Comparison of ENCODE assay signal across 8 cellular contexts in genomic region chr1:146012703-146013565, GRCh38. TPM values are rescaled to one million over a fixed set of nuclear protein-coding genes. Genes with fewer than 3 reads are reported as not detected.
DNase-seq lines count a peak whose midpoint lies in the region; ATAC-seq and TF ChIP-seq lines count a peak whose summit lies in the region.

No MANE protein-coding gene starts in this region.

- no peaks in the 10 kb centered on the region for H3K4me1 ChIP-seq in Caco-2

- TF ChIP-seq CTCF in Caco-2 (IDR thresholded peaks at IDR 0.05; ENCODE audit: insufficient read depth in 1 of 2, low read depth in 1 of 2, low read length in 1 of 2, severe bottlenecking in 1 of 2, unreplicated experiment in 1 of 2) (peak; percentile 50 to 81), HFFc6 (IDR thresholded peaks at IDR 0.05) (peak; percentile 84), fibroblast of mammary gland (conservative IDR thresholded peaks at IDR 0.05; ENCODE audit: control insufficient read depth, insufficient read depth, low read depth, low read length) (peak; percentile 76), neural crest cell (conservative IDR thresholded peaks at IDR 0.05) (peak; percentile 83)

- intact Hi-C loops in Caco-2 (cut with micrococcal nuclease; ENCODE audit: unreplicated experiment): loop anchor here (1.0 to 5.0 kb wide), 4 partner anchors 36 to 168 kb away; partner anchors contain the start of genes ANKRD34A, NUDT17 and POLR3GL

- ATAC-seq in GM19351 (IDR thresholded peaks at IDR 0.05; ENCODE audit: unreplicated experiment) (no peak), HG02870 (IDR thresholded peaks at IDR 0.05; ENCODE audit: unreplicated experiment) (no peak)

- CTCF ChIA-PET in Caco-2 (lab: Charles Lee): interaction anchor here (0.6 to 1.4 kb wide), 5 partner anchors 11 to 121 kb away, joined by 3 to 9 read pairs (median 4); no protein-coding TSS in a partner anchor
- CTCF ChIA-PET in activated CD4-positive, alpha-beta memory T cell treated with anti-CD3 and anti-CD28 coated beads, Interleukin-2, amount 10 ng/mL, durations not matched to agents 7 days and 5 days (lab: Charles Lee): interaction anchor here (0.6 to 14.9 kb wide), 10 partner anchors 9 to 167 kb away, joined by 3 to 349 read pairs (median 6); partner anchors contain the start of genes ANKRD34A, HJV, NUDT17 and POLR3GL

- peaks cover 7% of the 10 kb centered on the region for H3K27me3 Mint-ChIP-seq in Caco-2 (ENCODE audit: insufficient read depth, unreplicated experiment)
- H3K27me3 Mint-ChIP-seq in HFFc6 (ENCODE audit: insufficient read depth): no peaks in the 10 kb centered on the region
- H3K27me3 Mint-ChIP-seq in activated CD4-positive, alpha-beta memory T cell treated with anti-CD3 and anti-CD28 coated beads, Interleukin-2, amount 10 ng/mL, durations not matched to agents 7 days and 5 days: peaks cover 20% of the 10 kb centered on the region
- peaks cover 36% of the 10 kb centered on the region for H3K27me3 Mint-ChIP-seq in neural crest cell (ENCODE audit: low read depth)

- H3K4me3 ChIP-seq in Caco-2 (ENCODE audit: low read depth, low read length): no peak overlapping the region
- H3K4me3 ChIP-seq in fibroblast of mammary gland (ENCODE audit: control insufficient read depth, low read depth, low read length): no peak overlapping the region

- no peak overlapping the region for H3K4me3 Mint-ChIP-seq in Caco-2 (ENCODE audit: unreplicated experiment)
- H3K4me3 Mint-ChIP-seq in HFFc6: 0 out of 2 replicates have a peak overlapping the region, but pooled peaks have one; percentile 19
- no peak overlapping the region for H3K4me3 Mint-ChIP-seq in activated CD4-positive, alpha-beta memory T cell treated with anti-CD3 and anti-CD28 coated beads, Interleukin-2, amount 10 ng/mL, durations not matched to agents 7 days and 5 days
- no peak overlapping the region for H3K4me3 Mint-ChIP-seq in neural crest cell

- H3K9me3 ChIP-seq in Caco-2: no peaks in the 10 kb centered on the region

- H3K36me3 Mint-ChIP-seq in Caco-2 (ENCODE audit: insufficient read depth, unreplicated experiment): no peaks in the 10 kb centered on the region
- no peaks in the 10 kb centered on the region for H3K36me3 Mint-ChIP-seq in HFFc6 (ENCODE audit: low read depth)
- H3K36me3 Mint-ChIP-seq in activated CD4-positive, alpha-beta memory T cell treated with anti-CD3 and anti-CD28 coated beads, Interleukin-2, amount 10 ng/mL, durations not matched to agents 7 days and 5 days (ENCODE audit: low read depth): no peaks in the 10 kb centered on the region
- H3K36me3 Mint-ChIP-seq in neural crest cell (ENCODE audit: low read depth): no peaks in the 10 kb centered on the region

- DNase-seq in Caco-2 (peak in 1 of 2 experiments; percentile 65), HFFc6 (peak; percentile 92), NCI-H748 treated with DMSO at 0.1 percent for 48 hours (lab: John Stamatoyannopoulos, UW) (peak; percentile 70), fibroblast of mammary gland (ENCODE audit: low read depth) (peak; percentile 89), neural crest cell (ENCODE audit: low read depth, low spot score) (peak; percentile 52)
- DNase-seq in activated CD4-positive, alpha-beta memory T cell treated with anti-CD3 and anti-CD28 coated beads, Interleukin-2, amount 10 ng/mL, durations not matched to agents 7 days and 5 days: peak; percentile 62

- no peaks in the 10 kb centered on the region for H3K36me3 ChIP-seq in Caco-2 (ENCODE audit: control insufficient read depth, insufficient read depth, low read length)

- BruUV-seq in Caco-2 (replicated peaks; lab: Mats Ljungman, UMichigan): no TSS peak

- H3K27ac Mint-ChIP-seq in Caco-2 (ENCODE audit: unreplicated experiment) (no peak overlapping the region), HFFc6 (peak overlapping the region; percentile 80), neural crest cell (ENCODE audit: unreplicated experiment) (no peak overlapping the region)
- no peak overlapping the region for H3K27ac Mint-ChIP-seq in activated CD4-positive, alpha-beta memory T cell treated with anti-CD3 and anti-CD28 coated beads, Interleukin-2, amount 10 ng/mL, durations not matched to agents 7 days and 5 days

- POLR2A ChIA-PET in Caco-2 (lab: Charles Lee): no interaction called here
- POLR2A ChIA-PET in activated CD4-positive, alpha-beta memory T cell treated with anti-CD3 and anti-CD28 coated beads, Interleukin-2, amount 10 ng/mL, durations not matched to agents 7 days and 5 days (lab: Charles Lee): interaction anchor here (2.1 to 10.3 kb wide), 3 partner anchors 19 to 49 kb away, joined by 6 to 146 read pairs (median 53); partner anchors contain the start of genes ANKRD34A, POLR3GL and TXNIP

- no peaks in the 10 kb centered on the region for H3K27me3 ChIP-seq in Caco-2 (replicated peaks; ENCODE audit: control insufficient read depth, insufficient read depth, low read length)

- no peaks in the 10 kb centered on the region for H3K9me3 Mint-ChIP-seq in Caco-2 (ENCODE audit: unreplicated experiment)
- no peaks in the 10 kb centered on the region for H3K9me3 Mint-ChIP-seq in HFFc6
- no peaks in the 10 kb centered on the region for H3K9me3 Mint-ChIP-seq in activated CD4-positive, alpha-beta memory T cell treated with anti-CD3 and anti-CD28 coated beads, Interleukin-2, amount 10 ng/mL, durations not matched to agents 7 days and 5 days
- no peaks in the 10 kb centered on the region for H3K9me3 Mint-ChIP-seq in neural crest cell

- H3K4me1 Mint-ChIP-seq in Caco-2 (ENCODE audit: low read depth, unreplicated experiment) (peaks cover 8% of the 10 kb centered on the region), HFFc6 (ENCODE audit: low read depth) (peaks cover 45% of the 10 kb centered on the region), neural crest cell (peaks cover 6% of the 10 kb centered on the region)
- peaks cover 11% of the 10 kb centered on the region for H3K4me1 Mint-ChIP-seq in activated CD4-positive, alpha-beta memory T cell treated with anti-CD3 and anti-CD28 coated beads, Interleukin-2, amount 10 ng/mL, durations not matched to agents 7 days and 5 days

RNA-seq across cellular contexts. Expression of gene HJV, which starts 8.6 kb away (rescaled TPM):
- total RNA-seq in Caco-2 (2022) (not detected in 2 replicates), neural crest cell (not detected in 2 replicates)
- not detected for total RNA-seq in HFFc6 (2021; fragmentation: NEBNext Ultra II Directional; extraction: Animal tissue kit (Norgen Biotek cat#: 25700))
- not detected for total RNA-seq in activated CD4-positive, alpha-beta memory T cell treated with anti-CD3 and anti-CD28 coated beads, Interleukin-2, amount 10 ng/mL, durations not matched to agents 7 days and 5 days

RNA-seq across cellular contexts. Expression of gene TXNIP, which starts 16.6 kb away (rescaled TPM):
- total RNA-seq in Caco-2 (2022): 27.5 and 38.6 TPM in 2 replicates
- 10 to 100 TPM; 49.2 to 78.0 (median 59.5) TPM for total RNA-seq in HFFc6 (2021; fragmentation: NEBNext Ultra II Directional; extraction: Animal tissue kit (Norgen Biotek cat#: 25700))
- 100 to 1,000 TPM; 397 to 407 TPM for total RNA-seq in activated CD4-positive, alpha-beta memory T cell treated with anti-CD3 and anti-CD28 coated beads, Interleukin-2, amount 10 ng/mL, durations not matched to agents 7 days and 5 days
- total RNA-seq in neural crest cell: 83.5 and 90.8 TPM in 2 replicates

RNA-seq across cellular contexts. Expression of gene POLR3GL, which starts 48.4 kb away (rescaled TPM):
- total RNA-seq in Caco-2 (2022) (2.9 and 3.4 TPM in 2 replicates), neural crest cell (14.6 and 15.5 TPM in 2 replicates)
- total RNA-seq in HFFc6 (2021; fragmentation: NEBNext Ultra II Directional; extraction: Animal tissue kit (Norgen Biotek cat#: 25700)): 10 to 100 TPM; 23.5 to 29.3 (median 26.2) TPM
- total RNA-seq in activated CD4-positive, alpha-beta memory T cell treated with anti-CD3 and anti-CD28 coated beads, Interleukin-2, amount 10 ng/mL, durations not matched to agents 7 days and 5 days: 10 to 100 TPM; 32.4 to 33.7 TPM

RNA-seq across cellular contexts. Expression of gene ANKRD34A, which starts 48.6 kb away (rescaled TPM):
- total RNA-seq in Caco-2 (2022): 0.19 and 0.77 TPM in 2 replicates
- total RNA-seq in HFFc6 (2021; fragmentation: NEBNext Ultra II Directional; extraction: Animal tissue kit (Norgen Biotek cat#: 25700)): 10 to 100 TPM in 3 of 6 experiments, 1 to 10 TPM in 3; 8.1 to 14.9 (median 10.2) TPM
- 1 to 10 TPM; 2.9 to 3.7 TPM for total RNA-seq in activated CD4-positive, alpha-beta memory T cell treated with anti-CD3 and anti-CD28 coated beads, Interleukin-2, amount 10 ng/mL, durations not matched to agents 7 days and 5 days
- total RNA-seq in neural crest cell: 0.49 and 1.2 TPM in 2 replicates

RNA-seq across cellular contexts. Expression of gene LIX1L, which starts 55.1 kb away (rescaled TPM):
- 0.82 and 1.1 TPM in 2 replicates for total RNA-seq in Caco-2 (2022)
- total RNA-seq in HFFc6 (2021; fragmentation: NEBNext Ultra II Directional; extraction: Animal tissue kit (Norgen Biotek cat#: 25700)): 10 to 100 TPM; 51.0 to 59.6 (median 56.1) TPM
- 10 to 100 TPM; 50.3 to 51.0 TPM for total RNA-seq in activated CD4-positive, alpha-beta memory T cell treated with anti-CD3 and anti-CD28 coated beads, Interleukin-2, amount 10 ng/mL, durations not matched to agents 7 days and 5 days
- 36.0 and 37.5 TPM in 2 replicates for total RNA-seq in neural crest cell
